ENCODE assay signal across 10 cellular contexts in the genomic region with DNA sequence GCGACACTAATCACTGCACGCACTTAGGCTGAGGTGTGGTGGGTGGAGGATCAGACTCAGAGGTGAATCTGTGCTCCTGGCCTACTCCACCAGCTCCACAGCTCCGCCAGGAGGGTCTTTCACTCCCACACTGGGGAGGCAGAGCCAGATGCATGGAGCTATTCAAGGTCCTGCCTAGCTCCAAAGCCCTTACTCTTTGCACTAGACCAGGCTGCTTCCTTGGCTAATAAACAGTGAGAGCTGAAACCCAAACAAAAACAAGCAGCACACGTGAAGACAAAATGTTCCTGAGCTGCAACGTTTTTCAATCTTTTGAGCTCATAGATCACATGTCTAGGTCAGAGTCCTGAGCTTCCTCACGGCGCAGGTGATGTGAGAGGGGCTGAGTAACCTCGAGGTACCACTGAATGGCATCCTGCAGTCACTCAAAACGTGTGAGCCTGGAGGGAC. TPM values are rescaled to one million over a fixed set of nuclear protein-coding genes. Genes with fewer than 3 reads are reported as not detected.
DNase-seq lines count a peak whose midpoint lies in the region; ATAC-seq and TF ChIP-seq lines count a peak whose summit lies in the region.
"Had no signal": no experiment of that assay in that cellular context is flagged by ENCODE, and none has a peak within 500 bp of the region (broad histone marks: within the 10 kb centered on the region; RNA-seq: fewer than 3 reads in every experiment).

No MANE protein-coding gene starts in this region.

- TF ChIP-seq POLR2A in esophagus squamous epithelium (IDR thresholded peaks at IDR 0.05) = peak in 1 of 4 donors; percentile 30

- H3K4me3 ChIP-seq in CD4-positive, CD25-positive, alpha-beta regulatory T cell (ENCODE audit: low read depth, low read length) = no peak overlapping the region
- H3K4me3 ChIP-seq in esophagus squamous epithelium (no peak overlapping the region), rectal smooth muscle tissue (ENCODE audit: low read length) (no peak overlapping the region)
- H3K4me3 ChIP-seq: body of pancreas had no signal

- TF ChIP-seq CTCF in esophagus squamous epithelium (IDR thresholded peaks at IDR 0.05) = no peak

- H3K4me1 Mint-ChIP-seq in CD4-positive, CD25-positive, alpha-beta regulatory T cell = peaks cover 24 to 96% (median 69%) of the 10 kb centered on the region in 4 donors
- H3K4me1 Mint-ChIP-seq in T-cell = peaks cover 94 to 97% (median 95%) of the 10 kb centered on the region in 3 donors

- peak overlapping the region; percentile 55 for H3K27ac ChIP-seq in CD4-positive, CD25-positive, alpha-beta regulatory T cell (ENCODE audit: insufficient read depth, low read length, poor library complexity, severe bottlenecking)
- H3K27ac ChIP-seq in esophagus squamous epithelium (peak overlapping the region; percentile 32 to 92 (median 85)), rectal smooth muscle tissue (ENCODE audit: low read depth, low read length) (peak overlapping the region; percentile 45)
- H3K27ac ChIP-seq: body of pancreas had no signal

- no peak for ATAC-seq in CD4-positive, CD25-positive, alpha-beta regulatory T cell (ENCODE audit: low read depth in 2 of 2)
- ATAC-seq in T-cell (replicated peaks in 1 of 4) = peak in 1 of 4 experiments; percentile 28
- no peak for ATAC-seq in GM19467 (IDR thresholded peaks at IDR 0.05; ENCODE audit: unreplicated experiment)
- ATAC-seq: body of pancreas had no signal

- H3K36me3 Mint-ChIP-seq in CD4-positive, CD25-positive, alpha-beta regulatory T cell = peaks cover 20% of the 10 kb centered on the region
- H3K36me3 Mint-ChIP-seq in T-cell = peaks cover 23% of the 10 kb centered on the region
- H3K36me3 Mint-ChIP-seq: naive B cell had no signal

- DNase-seq in CD4-positive, CD25-positive, alpha-beta regulatory T cell = no peak
- DNase-seq in T-cell (peak in 4 of 34 experiments; percentile 20 to 76 (median 46)), esophagus squamous epithelium (lab: John Stamatoyannopoulos, UW) (no peak), NCI-H2196 (lab: John Stamatoyannopoulos, UW; ENCODE audit: unreplicated experiment) (no peak), activated gamma-delta T cell treated with Interleukin-2 at 50 U/mL for 16 hours (no peak), NCI-H2171 (lab: John Stamatoyannopoulos, UW) (no peak)
- DNase-seq: body of pancreas, naive B cell had no signal

- H3K36me3 ChIP-seq in CD4-positive, CD25-positive, alpha-beta regulatory T cell (ENCODE audit: control insufficient read depth, insufficient read depth, low read length) = peaks cover 18% of the 10 kb centered on the region
- H3K36me3 ChIP-seq in esophagus squamous epithelium (peaks cover 0 to 17% (median 0%) of the 10 kb centered on the region in 3 donors), rectal smooth muscle tissue (ENCODE audit: control insufficient read depth, insufficient read depth, low read length) (no peaks in the 10 kb centered on the region)

- no peaks in the 10 kb centered on the region for H3K9me3 ChIP-seq in CD4-positive, CD25-positive, alpha-beta regulatory T cell (ENCODE audit: control insufficient read depth in 2 of 2, low read length in 2 of 2)
- H3K9me3 ChIP-seq in esophagus squamous epithelium = no peaks in the 10 kb centered on the region
- H3K9me3 ChIP-seq: body of pancreas had no signal

- WGBS in esophagus squamous epithelium, 2 donors = 38 to 71% methylated on average over 4 to 8 of the region's 9 CpGs

- POLR2A ChIA-PET in T-cell (lab: Charles Lee) = interaction anchor here in 1 of 2 donors (0.6 kb wide), 2 partner anchors 24 to 55 kb away, joined by 3 read pairs; no protein-coding TSS in a partner anchor

- peak overlapping the region; percentile 80 to 99 (median 87) for H3K27ac Mint-ChIP-seq in CD4-positive, CD25-positive, alpha-beta regulatory T cell
- H3K27ac Mint-ChIP-seq in T-cell = peak overlapping the region; percentile 90 to 99

- peaks cover 97% of the 10 kb centered on the region for H3K4me1 ChIP-seq in CD4-positive, CD25-positive, alpha-beta regulatory T cell (ENCODE audit: control insufficient read depth, insufficient read depth, low read length, poor library complexity, severe bottlenecking)
- H3K4me1 ChIP-seq in esophagus squamous epithelium = peaks cover 50 to 96% (median 73%) of the 10 kb centered on the region in 3 donors
- peaks cover 28% of the 10 kb centered on the region for H3K4me1 ChIP-seq in rectal smooth muscle tissue (ENCODE audit: control insufficient read depth, insufficient read depth, low read length)

- no peaks in the 10 kb centered on the region for H3K9me3 Mint-ChIP-seq in CD4-positive, CD25-positive, alpha-beta regulatory T cell
- no peaks in the 10 kb centered on the region for H3K9me3 Mint-ChIP-seq in T-cell
- H3K9me3 Mint-ChIP-seq: naive B cell had no signal

- CTCF ChIA-PET in T-cell (lab: Charles Lee) = interaction anchor here (0.6 to 1.0 kb wide), 3 partner anchors 19 to 96 kb away, joined by 3 to 4 read pairs (median 3); no protein-coding TSS in a partner anchor

- H3K9ac ChIP-seq in rectal smooth muscle tissue (ENCODE audit: low read length) = no peak overlapping the region

- intact Hi-C loops in esophagus squamous epithelium (cut with DNase I) = no loop called here

- peak overlapping the region in 2 of 4 donors; percentile 33 to 75 for H3K4me3 Mint-ChIP-seq in CD4-positive, CD25-positive, alpha-beta regulatory T cell
- peak overlapping the region in 2 of 3 donors; percentile 31 to 66 for H3K4me3 Mint-ChIP-seq in T-cell

- no peaks in the 10 kb centered on the region for H3K27me3 Mint-ChIP-seq in CD4-positive, CD25-positive, alpha-beta regulatory T cell
- H3K27me3 Mint-ChIP-seq in T-cell = no peaks in the 10 kb centered on the region
- H3K27me3 Mint-ChIP-seq: naive B cell had no signal

- no peaks in the 10 kb centered on the region for H3K27me3 ChIP-seq in CD4-positive, CD25-positive, alpha-beta regulatory T cell (ENCODE audit: control insufficient read depth, insufficient read depth, low read length)
- no peaks in the 10 kb centered on the region for H3K27me3 ChIP-seq in esophagus squamous epithelium
- H3K27me3 ChIP-seq in rectal smooth muscle tissue (ENCODE audit: control insufficient read depth, insufficient read depth, low read length) = no peaks in the 10 kb centered on the region
- H3K27me3 ChIP-seq: body of pancreas had no signal

RNA-seq across cellular contexts. Expression of a gene that starts 19.2 kb away (rescaled TPM):
- 372 TPM for total RNA-seq in CD4-positive, CD25-positive, alpha-beta regulatory T cell
- polyA plus RNA-seq in CD4-positive, CD25-positive, alpha-beta regulatory T cell = 100 to 1,000 TPM; 384 to 588 (median 518) TPM
- total RNA-seq in T-cell (100 to 1,000 TPM; 272 to 342 (median 320) TPM), esophagus squamous epithelium (100 to 1,000 TPM in 3 of 4 donors, 10 to 100 TPM in 1; 89.4 to 146 (median 126) TPM)
